ENCODE assay signal across 9 cellular contexts in the genomic region with DNA sequence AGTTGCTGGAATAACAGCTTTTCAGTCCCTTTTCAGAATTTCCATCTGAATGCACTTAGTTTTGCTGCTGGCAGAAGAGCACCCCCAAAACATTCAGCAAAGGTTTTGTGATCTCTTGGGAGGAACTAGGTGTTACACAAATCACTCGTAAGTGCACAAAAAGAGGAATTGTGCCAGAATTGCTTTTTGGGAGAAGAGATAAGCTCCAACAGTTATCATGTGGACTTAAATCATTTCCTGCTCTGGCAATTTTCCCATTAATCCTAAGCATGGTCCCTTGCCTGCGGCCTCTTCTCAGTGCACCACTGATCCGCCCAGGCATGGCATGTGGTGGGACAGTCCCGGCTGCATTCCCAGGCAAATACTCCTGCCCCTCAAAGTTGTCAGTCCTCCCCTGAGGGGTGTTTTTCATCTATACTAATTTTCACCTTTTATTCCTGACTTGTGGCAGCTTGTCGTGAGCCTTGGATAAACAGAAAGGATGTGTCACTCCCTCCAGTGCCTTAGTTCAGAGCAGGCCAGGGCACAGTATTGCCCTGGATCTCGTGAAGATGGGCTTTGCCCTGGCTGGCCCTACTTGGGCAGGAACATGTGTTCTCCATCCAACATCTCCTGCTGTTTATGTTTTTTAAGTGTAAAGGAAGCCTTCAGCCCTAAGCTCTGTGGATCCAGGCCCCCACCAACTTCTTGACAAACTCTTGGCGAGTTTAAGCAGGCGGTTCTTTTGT. TPM values are rescaled to one million over a fixed set of nuclear protein-coding genes. Genes with fewer than 3 reads are reported as not detected.
DNase-seq lines count a peak whose midpoint lies in the region; ATAC-seq, FAIRE-seq and TF ChIP-seq lines count a peak whose summit lies in the region.
"Had no signal": no experiment of that assay in that cellular context is flagged by ENCODE, and none has a peak within 500 bp of the region (broad histone marks: within the 10 kb centered on the region; RNA-seq: fewer than 3 reads in every experiment).

No MANE protein-coding gene starts in this region.

- H3K9me3 Mint-ChIP-seq in GM23338 (no peaks in the 10 kb centered on the region), astrocyte (ENCODE audit: unreplicated experiment) (no peaks in the 10 kb centered on the region)

- H2AFZ ChIP-seq in GM23338: no peak overlapping the region
- no peak overlapping the region for H2AFZ ChIP-seq in astrocyte (ENCODE audit: low read depth, low read length)
- H2AFZ ChIP-seq in hepatocyte: no peak overlapping the region

- H3K4me3 Mint-ChIP-seq in GM23338: no peak overlapping the region
- peak overlapping the region; percentile 16 for H3K4me3 Mint-ChIP-seq in astrocyte (ENCODE audit: unreplicated experiment)

- H3K9ac ChIP-seq in astrocyte (ENCODE audit: low read length): no peak overlapping the region

- no peak for DNase-seq in GM23338 (ENCODE audit: low spot score)
- peak; percentile 55 for DNase-seq in astrocyte (ENCODE audit: low read depth)
- peak; percentile 58 for DNase-seq in hepatocyte (ENCODE audit: low spot score)
- DNase-seq in stimulated activated CD8-positive, alpha-beta memory T cell treated with anti-CD3 and anti-CD28 coated beads, Interleukin-4, amount 100 ng/mL, for 48 hours: no peak
- no peak for DNase-seq in central memory CD4-positive, alpha-beta T cell
- DNase-seq: stimulated activated naive CD4-positive, alpha-beta T cell treated with Interleukin-2 at 50 U/mL for 16 hours had no signal

- H3K9me3 ChIP-seq in astrocyte (ENCODE audit: insufficient read depth, low read depth, low read length) (no peaks in the 10 kb centered on the region), hepatocyte (ENCODE audit: low read depth) (no peaks in the 10 kb centered on the region)

- H3K4me1 Mint-ChIP-seq in GM23338 (peaks cover 20% of the 10 kb centered on the region), astrocyte (ENCODE audit: low read depth, unreplicated experiment) (peaks cover 30% of the 10 kb centered on the region)

- no peaks in the 10 kb centered on the region; the same call in 1 of the 2 replicates for H3K79me2 ChIP-seq in GM23338 (replicated peaks; ENCODE audit: insufficient read depth)
- H3K79me2 ChIP-seq in astrocyte (ENCODE audit: insufficient read depth, low read length): no peaks in the 10 kb centered on the region
- H3K79me2 ChIP-seq in hepatocyte: peaks cover 38% of the 10 kb centered on the region

- no peaks in the 10 kb centered on the region for H3K36me3 ChIP-seq in GM23338 (ENCODE audit: insufficient read depth)
- no peaks in the 10 kb centered on the region for H3K36me3 ChIP-seq in astrocyte (ENCODE audit: insufficient read depth, low read length)
- H3K36me3 ChIP-seq in hepatocyte (replicated peaks; ENCODE audit: insufficient read depth, low read depth): no peaks in the 10 kb centered on the region

- H3K9me2 ChIP-seq in GM23338 (ENCODE audit: insufficient read depth) (no peaks in the 10 kb centered on the region), hepatocyte (replicated peaks; ENCODE audit: insufficient read depth) (no peaks in the 10 kb centered on the region)

- H4K20me1 ChIP-seq in GM23338 (replicated peaks; ENCODE audit: insufficient read depth): no peaks in the 10 kb centered on the region
- no peaks in the 10 kb centered on the region for H4K20me1 ChIP-seq in astrocyte (ENCODE audit: insufficient read depth, low read length)
- no peaks in the 10 kb centered on the region for H4K20me1 ChIP-seq in hepatocyte (ENCODE audit: insufficient read depth, poor library complexity, severe bottlenecking)

- H3F3A ChIP-seq in GM23338 (replicated peaks; ENCODE audit: low read depth): no peaks in the 10 kb centered on the region

- H3K4me1 ChIP-seq in GM23338 (ENCODE audit: insufficient read depth): peaks cover 6% of the 10 kb centered on the region
- peaks cover 12% of the 10 kb centered on the region for H3K4me1 ChIP-seq in astrocyte (ENCODE audit: insufficient read depth, low read length)
- H3K4me1 ChIP-seq in hepatocyte (ENCODE audit: insufficient read depth): peaks cover 59% of the 10 kb centered on the region

- no peak overlapping the region for H3K4me2 ChIP-seq in GM23338
- peak overlapping the region; percentile 42 for H3K4me2 ChIP-seq in astrocyte (ENCODE audit: low read length)
- peak overlapping the region; percentile 53 for H3K4me2 ChIP-seq in hepatocyte

- ATAC-seq in GM23338 (peak; percentile 59), GM19397 (IDR thresholded peaks at IDR 0.05; ENCODE audit: unreplicated experiment) (no peak)
- ATAC-seq in activated CD4-positive, CD25-positive, alpha-beta regulatory T cell treated with anti-CD3 and anti-CD28 coated beads, Interleukin-2, amount 50 U/mL, for 24 hours: no peak

- H3K36me3 Mint-ChIP-seq in GM23338 (ENCODE audit: low read depth) (peaks cover 6% of the 10 kb centered on the region; the same call in 1 of the 3 replicates), astrocyte (ENCODE audit: low read depth, unreplicated experiment) (peaks cover 7% of the 10 kb centered on the region)

- H3K27me3 ChIP-seq in GM23338 (ENCODE audit: insufficient read depth) (no peaks in the 10 kb centered on the region), astrocyte (ENCODE audit: insufficient read depth, low read length) (no peaks in the 10 kb centered on the region), hepatocyte (no peaks in the 10 kb centered on the region)

- no peak for FAIRE-seq in astrocyte (lab: Jason Lieb, UNC)

- H3K27me3 Mint-ChIP-seq in GM23338 (ENCODE audit: insufficient read depth, low read depth, poor library complexity) (peaks cover 3% of the 10 kb centered on the region), astrocyte (ENCODE audit: low read depth, unreplicated experiment) (no peaks in the 10 kb centered on the region)

- H3K4me3 ChIP-seq in GM23338 (no peak overlapping the region), astrocyte (ENCODE audit: insufficient read depth, low read depth, low read length) (no peak overlapping the region), hepatocyte (no peak overlapping the region), skin epidermis (no peak overlapping the region)

- no peak overlapping the region for H3K27ac ChIP-seq in GM23338 (ENCODE audit: low read depth)
- H3K27ac ChIP-seq in astrocyte (ENCODE audit: low read depth, low read length): no peak overlapping the region
- H3K27ac ChIP-seq in hepatocyte: peak overlapping the region; percentile 74
- peak overlapping the region in 17 of 21 experiments; percentile 2 to 79 (median 60) for H3K27ac ChIP-seq in skin epidermis

- H3K27ac Mint-ChIP-seq in GM23338 (0 out of 2 replicates have a peak overlapping the region, but pooled peaks have one; percentile 17), astrocyte (ENCODE audit: unreplicated experiment) (peak overlapping the region; percentile 44)

- TF ChIP-seq CTCF in GM23338 (conservative IDR thresholded peaks at IDR 0.05; ENCODE audit: low read depth in 2 of 2): no peak
- TF ChIP-seq CTCF in astrocyte (IDR thresholded peaks at IDR 0.05; ENCODE audit: insufficient read depth, low read depth, low read length): no peak
- TF ChIP-seq CTCF in hepatocyte (IDR thresholded peaks at IDR 0.05; ENCODE audit: poor library complexity): no peak

- WGBS in hepatocyte (ENCODE audit: low lambda C conversion rate, missing lambda C conversion rate): 31% methylated on average over 8 of the region's 8 CpGs

TF ChIP-seq in GM23338, 12 proteins besides CTCF, POLR2A, EP300 and RAD21 (continues in another document):
- TF ChIP-seq STAT1 (IDR thresholded peaks at IDR 0.05; ENCODE audit: unreplicated experiment) (no peak), EZH2 (IDR thresholded peaks at IDR 0.05; ENCODE audit: low read depth, unreplicated experiment) (no peak), JUNB (IDR thresholded peaks at IDR 0.05; ENCODE audit: unreplicated experiment) (no peak), ZNF114 (CRISPR knock-in tag; IDR thresholded peaks at IDR 0.05) (no peak), EZH2phosphoT487 (IDR thresholded peaks at IDR 0.05; ENCODE audit: unreplicated experiment) (no peak), POLR2AphosphoS5 (IDR thresholded peaks at IDR 0.05; ENCODE audit: low read depth) (no peak)
- TF ChIP-seq, protein P1, sequence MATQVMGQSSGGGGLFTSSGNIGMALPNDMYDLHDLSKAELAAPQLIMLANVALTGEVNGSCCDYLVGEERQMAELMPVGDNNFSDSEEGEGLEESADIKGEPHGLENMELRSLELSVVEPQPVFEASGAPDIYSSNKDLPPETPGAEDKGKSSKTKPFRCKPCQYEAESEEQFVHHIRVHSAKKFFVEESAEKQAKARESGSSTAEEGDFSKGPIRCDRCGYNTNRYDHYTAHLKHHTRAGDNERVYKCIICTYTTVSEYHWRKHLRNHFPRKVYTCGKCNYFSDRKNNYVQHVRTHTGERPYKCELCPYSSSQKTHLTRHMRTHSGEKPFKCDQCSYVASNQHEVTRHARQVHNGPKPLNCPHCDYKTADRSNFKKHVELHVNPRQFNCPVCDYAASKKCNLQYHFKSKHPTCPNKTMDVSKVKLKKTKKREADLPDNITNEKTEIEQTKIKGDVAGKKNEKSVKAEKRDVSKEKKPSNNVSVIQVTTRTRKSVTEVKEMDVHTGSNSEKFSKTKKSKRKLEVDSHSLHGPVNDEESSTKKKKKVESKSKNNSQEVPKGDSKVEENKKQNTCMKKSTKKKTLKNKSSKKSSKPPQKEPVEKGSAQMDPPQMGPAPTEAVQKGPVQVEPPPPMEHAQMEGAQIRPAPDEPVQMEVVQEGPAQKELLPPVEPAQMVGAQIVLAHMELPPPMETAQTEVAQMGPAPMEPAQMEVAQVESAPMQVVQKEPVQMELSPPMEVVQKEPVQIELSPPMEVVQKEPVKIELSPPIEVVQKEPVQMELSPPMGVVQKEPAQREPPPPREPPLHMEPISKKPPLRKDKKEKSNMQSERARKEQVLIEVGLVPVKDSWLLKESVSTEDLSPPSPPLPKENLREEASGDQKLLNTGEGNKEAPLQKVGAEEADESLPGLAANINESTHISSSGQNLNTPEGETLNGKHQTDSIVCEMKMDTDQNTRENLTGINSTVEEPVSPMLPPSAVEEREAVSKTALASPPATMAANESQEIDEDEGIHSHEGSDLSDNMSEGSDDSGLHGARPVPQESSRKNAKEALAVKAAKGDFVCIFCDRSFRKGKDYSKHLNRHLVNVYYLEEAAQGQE (IDR thresholded peaks at IDR 0.05; ENCODE audit: unreplicated experiment): no peak
- TF ChIP-seq, protein P2, sequence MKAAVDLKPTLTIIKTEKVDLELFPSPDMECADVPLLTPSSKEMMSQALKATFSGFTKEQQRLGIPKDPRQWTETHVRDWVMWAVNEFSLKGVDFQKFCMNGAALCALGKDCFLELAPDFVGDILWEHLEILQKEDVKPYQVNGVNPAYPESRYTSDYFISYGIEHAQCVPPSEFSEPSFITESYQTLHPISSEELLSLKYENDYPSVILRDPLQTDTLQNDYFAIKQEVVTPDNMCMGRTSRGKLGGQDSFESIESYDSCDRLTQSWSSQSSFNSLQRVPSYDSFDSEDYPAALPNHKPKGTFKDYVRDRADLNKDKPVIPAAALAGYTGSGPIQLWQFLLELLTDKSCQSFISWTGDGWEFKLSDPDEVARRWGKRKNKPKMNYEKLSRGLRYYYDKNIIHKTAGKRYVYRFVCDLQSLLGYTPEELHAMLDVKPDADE (IDR thresholded peaks at IDR 0.05): no peak

RNA-seq across cellular contexts. Expression of a gene that starts 44.6 kb away (rescaled TPM):
- total RNA-seq in GM23338 (2014; rRNA removed; shearing (Covaris generic)): 4.2 and 9.8 TPM in 2 replicates
- polyA plus RNA-seq in GM23338 (2016; fragmentation: Nextera tagmentation; extraction: Ambion mirVana) (2.7 and 3.4 TPM in 2 replicates), hepatocyte (39.3 and 39.7 TPM in 2 replicates)
- total RNA-seq in astrocyte (1.0 and 1.5 TPM in 2 replicates), hepatocyte (47.0 and 47.4 TPM in 2 replicates)

Comparison
In these comparisons a context has a peak if more than half of its experiments do, and no peak if none do; other contexts are left out.
1. DNase-seq: peak in astrocyte (single experiment) and hepatocyte (single experiment); none in GM23338 (single experiment), stimulated activated CD8-positive, alpha-beta memory T cell treated with anti-CD3 and anti-CD28 coated beads, Interleukin-4, amount 100 ng/mL, for 48 hours (single experiment) and central memory CD4-positive, alpha-beta T cell (single experiment).
2. H3K27ac ChIP-seq: peak in hepatocyte (single experiment) and skin epidermis (17 of 21); none in GM23338 (single experiment) and astrocyte (single experiment).